ENCODE assay signal across 8 cellular contexts in genomic region chr1:16167331-16168143, GRCh38. TPM values are rescaled to one million over a fixed set of nuclear protein-coding genes. Genes with fewer than 3 reads are reported as not detected.
DNase-seq lines count a peak whose midpoint lies in the region; ATAC-seq lines count a peak whose summit lies in the region.

No MANE protein-coding gene starts in this region.

- H3K4me3 Mint-ChIP-seq in activated naive CD8-positive, alpha-beta T cell treated with anti-CD3 and anti-CD28 coated beads, Interleukin-2, amount 10 ng/mL, durations not matched to agents 7 days and 5 days: peak overlapping the region; percentile 56

- peak overlapping the region; percentile 58 for H3K4me3 ChIP-seq in iPS-15b (ENCODE audit: low read depth, low read length)

- no peaks in the 10 kb centered on the region for H3K9me3 ChIP-seq in iPS-15b (ENCODE audit: control insufficient read depth, insufficient read depth, low read length)

- H3K27me3 Mint-ChIP-seq in activated naive CD8-positive, alpha-beta T cell treated with anti-CD3 and anti-CD28 coated beads, Interleukin-2, amount 10 ng/mL, durations not matched to agents 7 days and 5 days: peaks cover 52% of the 10 kb centered on the region

- H3K9me3 Mint-ChIP-seq in activated naive CD8-positive, alpha-beta T cell treated with anti-CD3 and anti-CD28 coated beads, Interleukin-2, amount 10 ng/mL, durations not matched to agents 7 days and 5 days: no peaks in the 10 kb centered on the region

- H3K36me3 ChIP-seq in iPS-15b (ENCODE audit: control insufficient read depth, insufficient read depth, low read length): no peaks in the 10 kb centered on the region

- H3K27ac Mint-ChIP-seq in activated naive CD8-positive, alpha-beta T cell treated with anti-CD3 and anti-CD28 coated beads, Interleukin-2, amount 10 ng/mL, durations not matched to agents 7 days and 5 days: no peak overlapping the region

- no peaks in the 10 kb centered on the region for H3K27me3 ChIP-seq in iPS-15b (ENCODE audit: control insufficient read depth, insufficient read depth, low read length)

- POLR2A ChIA-PET in activated naive CD8-positive, alpha-beta T cell treated with anti-CD3 and anti-CD28 coated beads, Interleukin-2, amount 10 ng/mL, durations not matched to agents 7 days and 5 days (lab: Charles Lee): no interaction called here

- DNase-seq in NCI-H146 (lab: John Stamatoyannopoulos, UW): peak; percentile 67
- DNase-seq in NCI-H146 treated with DMSO at 0.1 percent for 48 hours (lab: John Stamatoyannopoulos, UW; ENCODE audit: unreplicated experiment): no peak
- DNase-seq in SK-N-DZ (ENCODE audit: low spot score): peak; percentile 43
- peak; percentile 75 for DNase-seq in activated naive CD8-positive, alpha-beta T cell treated with anti-CD3 and anti-CD28 coated beads, Interleukin-2, amount 10 ng/mL, durations not matched to agents 7 days and 5 days
- DNase-seq in stimulated activated CD4-positive, alpha-beta T cell treated with anti-CD3 and anti-CD28 coated beads, Interleukin-1b, Interleukin-23, amount 100 ng/mL, for 48 hours: peak; percentile 52

- H3K36me3 Mint-ChIP-seq in activated naive CD8-positive, alpha-beta T cell treated with anti-CD3 and anti-CD28 coated beads, Interleukin-2, amount 10 ng/mL, durations not matched to agents 7 days and 5 days: no peaks in the 10 kb centered on the region

- H3K9ac ChIP-seq in iPS-15b (ENCODE audit: low read depth, low read length): no peak overlapping the region

- H3K4me1 Mint-ChIP-seq in activated naive CD8-positive, alpha-beta T cell treated with anti-CD3 and anti-CD28 coated beads, Interleukin-2, amount 10 ng/mL, durations not matched to agents 7 days and 5 days: peaks cover 34% of the 10 kb centered on the region

- peaks cover 7% of the 10 kb centered on the region for H3K4me1 ChIP-seq in iPS-15b (ENCODE audit: control insufficient read depth, insufficient read depth, low read length)

- peak; percentile 75 for ATAC-seq in activated naive CD8-positive, alpha-beta T cell treated with anti-CD3 and anti-CD28 coated beads, Interleukin-2, amount 10 ng/mL, durations not matched to agents 7 days and 5 days (ENCODE audit: low read depth)
- no peak for ATAC-seq in HG03139 (IDR thresholded peaks at IDR 0.05; ENCODE audit: unreplicated experiment)
- ATAC-seq in HG03469 (IDR thresholded peaks at IDR 0.05; ENCODE audit: unreplicated experiment): no peak

RNA-seq across cellular contexts. Expression of gene EPHA2, which starts 11.7 kb away (rescaled TPM):
- polyA plus RNA-seq in SK-N-DZ (2014; cell fraction: cytosol; rRNA removed): 0.08 TPM in 1 of 2 replicates, not detected in the other
- polyA plus RNA-seq in SK-N-DZ (2014; cell fraction: nucleus; rRNA removed): 0.05 TPM in 1 of 2 replicates, not detected in the other
- total RNA-seq in activated naive CD8-positive, alpha-beta T cell treated with anti-CD3 and anti-CD28 coated beads, Interleukin-2, amount 10 ng/mL, durations not matched to agents 7 days and 5 days: not detected

RNA-seq across cellular contexts. Expression of gene ARHGEF19, which starts 44.9 kb away (rescaled TPM):
- 9.4 and 19.9 TPM in 2 replicates for polyA plus RNA-seq in SK-N-DZ (2014; cell fraction: cytosol; rRNA removed)
- polyA plus RNA-seq in SK-N-DZ (2014; cell fraction: nucleus; rRNA removed): 41.7 and 43.1 TPM in 2 replicates
- 10 to 100 TPM in 1 of 2 experiments, 1 to 10 TPM in 1; 7.5 to 10.2 TPM for total RNA-seq in activated naive CD8-positive, alpha-beta T cell treated with anti-CD3 and anti-CD28 coated beads, Interleukin-2, amount 10 ng/mL, durations not matched to agents 7 days and 5 days
